Comparison of ENCODE assay signal across 8 cellular contexts in the genomic region with DNA sequence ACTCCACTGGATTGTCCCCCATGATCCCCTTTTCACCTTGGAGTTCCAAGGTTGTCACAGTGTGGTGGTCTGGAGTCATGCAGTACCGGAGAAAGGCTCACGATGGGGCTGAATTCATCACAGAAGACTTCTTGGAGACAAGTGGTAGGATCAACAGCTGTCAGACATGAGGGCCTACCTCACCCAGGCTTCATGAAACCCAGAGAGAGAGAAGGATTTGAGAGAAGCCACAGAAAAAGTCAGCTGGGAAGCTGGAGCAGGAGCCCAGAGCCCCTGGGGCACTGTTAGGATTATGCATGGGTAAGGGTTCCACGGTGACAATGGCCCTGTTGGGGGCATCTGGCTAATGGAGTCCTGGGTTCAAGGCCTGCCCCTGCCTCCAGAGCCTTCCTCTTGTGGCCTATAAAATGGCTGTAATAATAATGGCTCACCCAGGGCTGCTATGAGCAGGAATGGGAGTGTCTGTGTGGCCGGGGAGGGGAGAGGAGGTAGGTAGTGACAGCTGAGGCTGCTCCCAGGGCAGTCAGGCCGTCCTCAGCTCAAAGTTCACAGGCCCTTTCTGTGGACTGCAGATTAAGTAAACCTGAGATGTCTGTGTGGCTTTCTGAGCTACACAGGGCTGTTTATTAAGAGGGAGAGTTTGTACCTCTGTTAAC. TPM values are rescaled to one million over a fixed set of nuclear protein-coding genes. Genes with fewer than 3 reads are reported as not detected.
DNase-seq lines count a peak whose midpoint lies in the region; ATAC-seq and TF ChIP-seq lines count a peak whose summit lies in the region.

No MANE protein-coding gene starts in this region.

- ATAC-seq in GM21723 (IDR thresholded peaks at IDR 0.05; ENCODE audit: unreplicated experiment), result peak; percentile 61
- ATAC-seq in mucosa of descending colon, result peak; percentile 84

- peaks cover 26% of the 10 kb centered on the region for H3K4me1 ChIP-seq in mucosa of descending colon (ENCODE audit: low read depth)
- H3K4me1 ChIP-seq in tibial artery, result peaks cover 0 to 16% (median 8%) of the 10 kb centered on the region in 4 donors

- H3K36me3 ChIP-seq in mucosa of descending colon (ENCODE audit: low read depth) (peaks cover 6% of the 10 kb centered on the region), tibial artery (no peaks in the 10 kb centered on the region)

- peaks cover 34% of the 10 kb centered on the region for H3K36me3 Mint-ChIP-seq in dendritic cell treated with granulocyte-macrophage colony-stimulating factor and Interleukin-4, amounts not matched to agents 40 ng/mL and 50 ng/mL, for 4 days (ENCODE audit: low read depth)

- H3K27me3 Mint-ChIP-seq in dendritic cell treated with granulocyte-macrophage colony-stimulating factor and Interleukin-4, amounts not matched to agents 40 ng/mL and 50 ng/mL, for 4 days, result no peaks in the 10 kb centered on the region

- TF ChIP-seq CTCF in VCaP (conservative IDR thresholded peaks at IDR 0.05) (peak; percentile 51), mucosa of descending colon (IDR thresholded peaks at IDR 0.05) (no peak), tibial artery (IDR thresholded peaks at IDR 0.05) (no peak)

- DNase-seq in G401 (ENCODE audit: low spot score) (peak; percentile 30), KBM-7 (peak; percentile 72), mucosa of descending colon (peak; percentile 78 to 85 (median 82)), tibial artery (no peak), NCI-H146 (lab: John Stamatoyannopoulos, UW) (no peak)

- H3K27ac ChIP-seq in VCaP, result peak overlapping the region; percentile 99
- no peak overlapping the region for H3K27ac ChIP-seq in tibial artery

- H3K9me3 ChIP-seq in mucosa of descending colon (no peaks in the 10 kb centered on the region), tibial artery (no peaks in the 10 kb centered on the region)

- peaks cover 0 to 10% of the 10 kb centered on the region in 2 donors for H3K27me3 ChIP-seq in tibial artery

- H3K4me3 Mint-ChIP-seq in dendritic cell treated with granulocyte-macrophage colony-stimulating factor and Interleukin-4, amounts not matched to agents 40 ng/mL and 50 ng/mL, for 4 days, result peak overlapping the region; percentile 83

- intact Hi-C loops in dendritic cell treated with granulocyte-macrophage colony-stimulating factor and Interleukin-4, amounts not matched to agents 40 ng/mL and 50 ng/mL, for 4 days (cut with micrococcal nuclease), result loop anchor here (2.0 to 5.0 kb wide), 2 partner anchors 74 to 139 kb away; partner anchors contain the start of gene CORO2A
- intact Hi-C loops in mucosa of descending colon (cut with DNase I, micrococcal nuclease), result no loop called here
- intact Hi-C loops in tibial artery (cut with DNase I; ENCODE audit: low total_unique reads), result no loop called here

- peak overlapping the region; percentile 61 for H3K4me3 ChIP-seq in mucosa of descending colon
- peak overlapping the region; percentile 53 to 65 for H3K4me3 ChIP-seq in tibial artery

- in situ Hi-C loops in G401 (cut with HindIII; ENCODE audit: low sequenced_read_pairs) (no loop called here), KBM-7 (cut with MboI; ENCODE audit: low pct_unique_long_range_greater_than_20kb, low sequenced_read_pairs) (no loop called here)

- H3K4me1 Mint-ChIP-seq in dendritic cell treated with granulocyte-macrophage colony-stimulating factor and Interleukin-4, amounts not matched to agents 40 ng/mL and 50 ng/mL, for 4 days (ENCODE audit: low read depth), result peaks cover 52% of the 10 kb centered on the region

- H3K27ac Mint-ChIP-seq in dendritic cell treated with granulocyte-macrophage colony-stimulating factor and Interleukin-4, amounts not matched to agents 40 ng/mL and 50 ng/mL, for 4 days, result peak overlapping the region; percentile 93

- no peaks in the 10 kb centered on the region for H3K9me3 Mint-ChIP-seq in dendritic cell treated with granulocyte-macrophage colony-stimulating factor and Interleukin-4, amounts not matched to agents 40 ng/mL and 50 ng/mL, for 4 days

RNA-seq across cellular contexts. Expression of gene TRIM14, which starts 0.9 kb away (rescaled TPM):
- 8.9 and 10.2 TPM in 2 replicates for total RNA-seq in G401 (2014; rRNA removed; shearing (Covaris generic))
- 10 to 100 TPM; 44.9 to 67.2 (median 55.6) TPM for total RNA-seq in mucosa of descending colon

Comparison
In these comparisons a context has a peak if more than half of its experiments do, and no peak if none do; other contexts are left out.
1. DNase-seq: peak in G401 (single experiment), KBM-7 (single experiment) and mucosa of descending colon (3 of 3); none in tibial artery (0 of 2) and NCI-H146 (single experiment).